ENCODE assay signal across 8 cellular contexts in genomic region chr3:126084667-126085180, GRCh38. TPM values are rescaled to one million over a fixed set of nuclear protein-coding genes. Genes with fewer than 3 reads are reported as not detected.
DNase-seq lines count a peak whose midpoint lies in the region; ATAC-seq and TF ChIP-seq lines count a peak whose summit lies in the region.

No MANE protein-coding gene starts in this region.

- H3K79me2 ChIP-seq in smooth muscle cell (ENCODE audit: low read depth) = no peaks in the 10 kb centered on the region

- H3K27ac ChIP-seq in right cardiac atrium (ENCODE audit: low read length) = no peak overlapping the region
- peak overlapping the region; percentile 39 for H3K27ac ChIP-seq in smooth muscle cell (ENCODE audit: low read depth)

- no peak overlapping the region for H3K27ac Mint-ChIP-seq in WTC11

- H3K4me3 ChIP-seq in HFF-Myc (replicated peaks; ENCODE audit: low read depth, low read length) (peak overlapping the region; percentile 62), right cardiac atrium (ENCODE audit: low read length) (peak overlapping the region; percentile 89), smooth muscle cell (peak overlapping the region; percentile 86)

- 43% methylated on average over 8 of the region's 8 CpGs for WGBS in right cardiac atrium
- WGBS in smooth muscle cell (ENCODE audit: low lambda C conversion rate) = 39% methylated on average over 8 of the region's 8 CpGs

- DNase-seq in HFF-Myc (ENCODE audit: extremely low read depth, low read depth) = no peak
- DNase-seq in WTC11 (ENCODE audit: low spot score) = no peak
- DNase-seq in right cardiac atrium = no peak
- DNase-seq in smooth muscle cell (lab: John Stamatoyannopoulos, UW; ENCODE audit: unreplicated experiment) = no peak
- DNase-seq in NCI-H446 treated with DMSO at 0.1 percent for 48 hours (lab: John Stamatoyannopoulos, UW) = no peak
- DNase-seq in kidney tubule cell (ENCODE audit: low spot score) = no peak
- no peak for DNase-seq in EL
- no peak for DNase-seq in DMS114 treated with DMSO at 0.1 percent for 48 hours (lab: John Stamatoyannopoulos, UW; ENCODE audit: unreplicated experiment)

- H3K36me3 Mint-ChIP-seq in WTC11 = peaks cover 27% of the 10 kb centered on the region

- peak overlapping the region; percentile 62 for H3K4me3 Mint-ChIP-seq in WTC11

- POLR2A ChIA-PET in WTC11 (lab: Charles Lee) = no interaction called here

- TF ChIP-seq CTCF in HFF-Myc (IDR thresholded peaks at IDR 0.05; ENCODE audit: low read depth, low read length, missing control alignments) (no peak), WTC11 (IDR thresholded peaks at IDR 0.05) (no peak), smooth muscle cell (IDR thresholded peaks at IDR 0.05; ENCODE audit: borderline replicate concordance, insufficient read depth, poor library complexity, severe bottlenecking) (no peak)

- H3F3A ChIP-seq in smooth muscle cell (ENCODE audit: low read depth) = no peaks in the 10 kb centered on the region

- peaks cover 50% of the 10 kb centered on the region for H3K9me3 Mint-ChIP-seq in WTC11

- no peaks in the 10 kb centered on the region for H3K27me3 ChIP-seq in right cardiac atrium (ENCODE audit: control insufficient read depth, insufficient read depth)
- H3K27me3 ChIP-seq in smooth muscle cell (ENCODE audit: low read depth) = no peaks in the 10 kb centered on the region

- CTCF ChIA-PET in WTC11 (lab: Charles Lee) = interaction anchor here (0.7 to 1.0 kb wide), 3 partner anchors 11 to 23 kb away, joined by 3 to 5 read pairs (median 4); no protein-coding TSS in a partner anchor

- peak overlapping the region; percentile 93 for H3K4me2 ChIP-seq in smooth muscle cell

- peaks cover 12% of the 10 kb centered on the region for H3K27me3 Mint-ChIP-seq in WTC11 (ENCODE audit: low read depth)

- H3K4me1 ChIP-seq in right cardiac atrium (ENCODE audit: control insufficient read depth, insufficient read depth, low read length) (no peaks in the 10 kb centered on the region), smooth muscle cell (ENCODE audit: low read depth) (peaks cover 5% of the 10 kb centered on the region)

- H3K9me3 ChIP-seq in right cardiac atrium (ENCODE audit: control insufficient read depth, low read length) (no peaks in the 10 kb centered on the region), smooth muscle cell (replicated peaks; ENCODE audit: low read depth) (peaks cover 6% of the 10 kb centered on the region)

- H4K20me1 ChIP-seq in smooth muscle cell (ENCODE audit: low read depth) = no peaks in the 10 kb centered on the region

- peaks cover 13% of the 10 kb centered on the region for H3K4me1 Mint-ChIP-seq in WTC11

- intact Hi-C loops in right cardiac atrium (cut with DNase I) = loop anchor here in 1 of 4 donors (5.0 kb wide), 1 partner anchor 92 kb away; no protein-coding TSS in a partner anchor

- no peaks in the 10 kb centered on the region for H3K36me3 ChIP-seq in smooth muscle cell (ENCODE audit: low read depth)

- ATAC-seq in WTC11 (no peak), right cardiac atrium (no peak)

- peak overlapping the region; percentile 84 for H3K9ac ChIP-seq in smooth muscle cell (ENCODE audit: low read depth)

- H2AFZ ChIP-seq in smooth muscle cell (ENCODE audit: low read depth) = peak overlapping the region; percentile 95

TF ChIP-seq in WTC11, 78 proteins besides CTCF, POLR2A, EP300 and RAD21:
- no peak for TF ChIP-seq SMAD4 (CRISPR knock-in tag; IDR thresholded peaks at IDR 0.05)
- TF ChIP-seq ATF3 (CRISPR knock-in tag; conservative IDR thresholded peaks at IDR 0.05) = no peak
- TF ChIP-seq PREB (CRISPR knock-in tag; IDR thresholded peaks at IDR 0.05; ENCODE audit: borderline replicate concordance) = no peak
- TF ChIP-seq ZNF281 (CRISPR knock-in tag; IDR thresholded peaks at IDR 0.05) = no peak
- no peak for TF ChIP-seq CREM (CRISPR knock-in tag; IDR thresholded peaks at IDR 0.05)
- no peak for TF ChIP-seq NFYB (CRISPR knock-in tag; conservative IDR thresholded peaks at IDR 0.05; ENCODE audit: low read depth)
- no peak for TF ChIP-seq SP1 (CRISPR knock-in tag; conservative IDR thresholded peaks at IDR 0.05)
- TF ChIP-seq SMAD3 (CRISPR knock-in tag; IDR thresholded peaks at IDR 0.05; ENCODE audit: borderline replicate concordance) = no peak
- TF ChIP-seq MLX (CRISPR knock-in tag; IDR thresholded peaks at IDR 0.05) = no peak
- no peak for TF ChIP-seq NFATC4 (CRISPR knock-in tag; IDR thresholded peaks at IDR 0.05)
- TF ChIP-seq NR3C1 (CRISPR knock-in tag; conservative IDR thresholded peaks at IDR 0.05; ENCODE audit: low read depth) = no peak
- TF ChIP-seq ZBTB43 (CRISPR knock-in tag; IDR thresholded peaks at IDR 0.05) = no peak
TF ChIP-seq in WTC11: peak in this region for 0.

RNA-seq across cellular contexts. Expression of gene SLC41A3, which starts 0.8 kb away (rescaled TPM):
- total RNA-seq in WTC11 (2021) (28.1 to 33.5 TPM (median 28.4 TPM) in 3 replicates), right cardiac atrium (10 to 100 TPM; 30.9 to 38.9 (median 37.0) TPM), smooth muscle cell (23.9 and 25.5 TPM in 2 replicates)
- polyA plus RNA-seq in right cardiac atrium (25.6 TPM), smooth muscle cell (14.5 and 20.7 TPM in 2 replicates)
